Comparison of ENCODE assay signal across 26 cellular contexts in the genomic region with DNA sequence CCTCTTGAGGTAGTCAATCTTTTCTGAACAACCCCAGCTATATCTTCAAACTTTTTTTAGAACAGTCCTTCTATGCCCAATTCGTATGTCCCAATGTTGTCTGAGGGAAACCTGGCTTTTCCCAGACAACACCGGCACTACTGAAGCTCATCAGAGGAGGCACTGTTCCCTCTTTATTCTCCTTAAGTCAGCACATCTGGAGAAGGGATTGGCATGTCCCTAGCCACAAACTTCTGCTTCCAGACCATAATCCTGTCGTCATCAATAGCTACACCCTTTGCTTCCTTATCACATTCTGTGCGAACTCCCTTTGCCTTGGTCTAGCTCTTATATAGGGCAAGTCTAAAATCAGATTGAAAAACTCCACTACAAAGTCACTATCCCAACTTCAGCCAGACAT. TPM values are rescaled to one million over a fixed set of nuclear protein-coding genes. Genes with fewer than 3 reads are reported as not detected.
"Had no signal": no experiment of that assay in that cellular context is flagged by ENCODE, and none has a peak within 500 bp of the region (broad histone marks: within the 10 kb centered on the region; RNA-seq: fewer than 3 reads in every experiment).

No MANE protein-coding gene starts in this region.

- H3K4me3 ChIP-seq: breast epithelium, esophagus muscularis mucosa, pancreas, prostate gland, skin epidermis, thoracic aorta, vagina had no signal

- FAIRE-seq: frontal cortex, islet of Langerhans, pancreas had no signal

- DNase-seq: activated B cell treated with CpG ODN at 0.5 μM for 24 hours; activated CD4-positive, alpha-beta T cell treated with anti-CD3 and anti-CD28 coated beads, Interleukin-2, amount 50 U/mL, for 1 hour; activated CD8-positive, alpha-beta T cell treated with anti-CD3 and anti-CD28 coated beads for 36 hours; activated naive CD4-positive, alpha-beta T cell; activated T-cell treated with anti-CD3 and anti-CD28 coated beads, Interleukin-2, amount 50 U/mL, for 4 hours; central memory CD4-positive, alpha-beta T cell; left ventricle myocardium superior; mammary epithelial cell; naive B cell; nephron progenitor cell; pancreas; retina; stimulated activated CD4-positive, alpha-beta T cell treated with anti-CD3 and anti-CD28 coated beads, Interleukin-12 subunit alpha, Interleukin-12 subunit beta, amount 100 ng/mL, for 4 hours; stimulated activated CD4-positive, alpha-beta T cell treated with anti-CD3 and anti-CD28 coated beads, Interleukin-4, amount 100 ng/mL, for 1 hour; stimulated activated naive CD8-positive, alpha-beta T cell treated with anti-CD3 and anti-CD28 coated beads, Interleukin-15, Interleukin-2, amounts not matched to agents 100 U/mL and 50 U/mL, for 24 hours had no signal

- ATAC-seq: activated CD8-positive, alpha-beta T cell treated with anti-CD3 and anti-CD28 coated beads for 36 hours; activated naive CD4-positive, alpha-beta T cell treated with anti-CD3 and anti-CD28 coated beads, Interleukin-2, amount 50 U/mL, for 72 hours; activated T-cell treated with anti-CD3 and anti-CD28 coated beads, Interleukin-2, amount 50 U/mL, for 4 hours; activated T-helper 17 cell treated with anti-CD3 and anti-CD28 coated beads, Interleukin-2, amount 50 U/mL, for 72 hours; left ventricle myocardium superior; pancreas; sciatic nerve; stimulated activated naive CD8-positive, alpha-beta T cell treated with anti-CD3 and anti-CD28 coated beads, Interleukin-15, Interleukin-2, amounts not matched to agents 100 U/mL and 50 U/mL, for 24 hours had no signal

- H3K4me1 ChIP-seq: breast epithelium, esophagus muscularis mucosa, pancreas, prostate gland, vagina had no signal

- H3K27me3 ChIP-seq: breast epithelium, esophagus muscularis mucosa, pancreas, vagina had no signal

- H3K9me3 ChIP-seq: breast epithelium, esophagus muscularis mucosa, pancreas, prostate gland, thoracic aorta, vagina had no signal

- H3K36me3 ChIP-seq: breast epithelium, pancreas, prostate gland, thoracic aorta, vagina had no signal

- H3K27ac ChIP-seq: breast epithelium, esophagus muscularis mucosa, pancreas, prostate gland, skin epidermis, thoracic aorta, vagina had no signal

RNA-seq across cellular contexts. Expression of a gene that starts 22.9 kb away (rescaled TPM):
- total RNA-seq: activated B cell treated with CpG ODN at 0.5 μM for 24 hours; activated CD8-positive, alpha-beta T cell treated with anti-CD3 and anti-CD28 coated beads for 36 hours; activated T-cell treated with anti-CD3 and anti-CD28 coated beads, Interleukin-2, amount 50 U/mL, for 4 hours; activated T-helper 17 cell treated with anti-CD3 and anti-CD28 coated beads, Interleukin-2, amount 50 U/mL, for 72 hours; thoracic aorta had no signal

RNA-seq across cellular contexts. Expression of a gene that starts 49.0 kb away (rescaled TPM):
- total RNA-seq: activated B cell treated with CpG ODN at 0.5 μM for 24 hours; activated CD8-positive, alpha-beta T cell treated with anti-CD3 and anti-CD28 coated beads for 36 hours; activated naive CD4-positive, alpha-beta T cell treated with anti-CD3 and anti-CD28 coated beads, Interleukin-2, amount 50 U/mL, for 72 hours; activated T-helper 17 cell treated with anti-CD3 and anti-CD28 coated beads, Interleukin-2, amount 50 U/mL, for 72 hours; esophagus muscularis mucosa; frontal cortex; left ventricle myocardium superior; mammary epithelial cell; sciatic nerve; thoracic aorta; vagina had no signal
- polyA plus RNA-seq: mammary epithelial cell had no signal
